ENCODE assay signal across 8 cellular contexts in genomic region chr1:102615896-102616295, GRCh38.
"Had no signal": no experiment of that assay in that cellular context is flagged by ENCODE, and none has a peak within 500 bp of the region (broad histone marks: within the 10 kb centered on the region; RNA-seq: fewer than 3 reads in every experiment).

No MANE protein-coding gene starts in this region.

- H3K4me1 Mint-ChIP-seq: GM23338 had no signal

- H3K9me3 Mint-ChIP-seq: GM23338, HFFc6 had no signal

- ATAC-seq: GM23338, HCT116 had no signal

- H3K27ac Mint-ChIP-seq: GM23338, H9, HFFc6 had no signal

- DNase-seq: GM23248, GOT3, H7, H9, HCEC 1CT, HFFc6 had no signal

- H3K4me3 Mint-ChIP-seq: GM23338, H9, HFFc6 had no signal
